In genomic region chr19:19627716-19628498, GRCh38 we compare ENCODE assay signal across 7 cellular contexts. TPM values are rescaled to one million over a fixed set of nuclear protein-coding genes. Genes with fewer than 3 reads are reported as not detected.
DNase-seq lines count a peak whose midpoint lies in the region; ATAC-seq lines count a peak whose summit lies in the region.

Gene LPAR2 (minus strand): TSS chr19:19628220. CDS start chr19:19627275, 945 bp downstream.

- peak within 1 kb of the TSS; percentile 99 for H3K4me3 Mint-ChIP-seq in activated naive CD8-positive, alpha-beta T cell treated with anti-CD3 and anti-CD28 coated beads, Interleukin-2, amount 10 ng/mL, durations not matched to agents 7 days and 5 days

- H3K36me3 ChIP-seq in SK-N-MC (ENCODE audit: insufficient read depth, low read length) = peaks cover 5% of the 10 kb centered on the region; the same call in 1 of the 2 replicates
- peaks cover 11% of the 10 kb centered on the region for H3K36me3 ChIP-seq in iPS-18a (ENCODE audit: control insufficient read depth, low read depth, low read length)

- H3K27me3 ChIP-seq in iPS-18a (ENCODE audit: control insufficient read depth, insufficient read depth, low read length) = no peaks in the 10 kb centered on the region

- H3K9me3 Mint-ChIP-seq in activated naive CD8-positive, alpha-beta T cell treated with anti-CD3 and anti-CD28 coated beads, Interleukin-2, amount 10 ng/mL, durations not matched to agents 7 days and 5 days = no peaks in the 10 kb centered on the region

- H3K4me3 ChIP-seq in SK-N-MC (peak within 1 kb of the TSS; percentile 89), iPS-18a (ENCODE audit: low read length) (peak within 1 kb of the TSS; percentile 81)

- POLR2A ChIA-PET in activated naive CD8-positive, alpha-beta T cell treated with anti-CD3 and anti-CD28 coated beads, Interleukin-2, amount 10 ng/mL, durations not matched to agents 7 days and 5 days (lab: Charles Lee) = interaction anchor here (0.6 to 3.6 kb wide), 26 partner anchors 9 to 148 kb away, joined by 3 to 25 read pairs (median 4); partner anchors contain the start of genes ATP13A1, NDUFA13, PBX4 and TSSK6

- H3K9me3 ChIP-seq in SK-N-MC (ENCODE audit: low read depth, low read length) (no peaks in the 10 kb centered on the region), iPS-18a (ENCODE audit: control insufficient read depth, low read depth, low read length) (no peaks in the 10 kb centered on the region)

- no peak for DNase-seq in SK-N-MC (ENCODE audit: low read depth, low spot score)
- DNase-seq in activated naive CD8-positive, alpha-beta T cell treated with anti-CD3 and anti-CD28 coated beads, Interleukin-2, amount 10 ng/mL, durations not matched to agents 7 days and 5 days = peak; percentile 92
- peak; percentile 56 to 68 for DNase-seq in stimulated activated CD4-positive, alpha-beta T cell treated with anti-CD3 and anti-CD28 coated beads, Interleukin-1b, Interleukin-23, amount 100 ng/mL, for 1 hour (ENCODE audit: low read depth in 2 of 2)
- no peak for DNase-seq in middle frontal gyrus (ENCODE audit: extremely low spot score, low spot score)

- ATAC-seq in GM18519 (IDR thresholded peaks at IDR 0.05; ENCODE audit: low FRiP score, unreplicated experiment) (peak; percentile 50), HG03066 (IDR thresholded peaks at IDR 0.05; ENCODE audit: low read depth, unreplicated experiment) (peak; percentile 51)
- ATAC-seq in activated naive CD8-positive, alpha-beta T cell treated with anti-CD3 and anti-CD28 coated beads, Interleukin-2, amount 10 ng/mL, durations not matched to agents 7 days and 5 days (ENCODE audit: low read depth) = peak; percentile 75

- peaks cover 7% of the 10 kb centered on the region for H3K4me1 ChIP-seq in iPS-18a (ENCODE audit: control insufficient read depth, low read depth, low read length)

- peak within 1 kb of the TSS; percentile 84 for H3K9ac ChIP-seq in SK-N-MC (ENCODE audit: insufficient read length)
- H3K9ac ChIP-seq in iPS-18a (ENCODE audit: low read length) = peak within 1 kb of the TSS; percentile 80

- H3K27ac ChIP-seq in SK-N-MC = no peak within 1 kb of the TSS
- H3K27ac ChIP-seq in iPS-18a (ENCODE audit: low read length) = no peak within 1 kb of the TSS

- peaks cover 25% of the 10 kb centered on the region for H3K36me3 Mint-ChIP-seq in activated naive CD8-positive, alpha-beta T cell treated with anti-CD3 and anti-CD28 coated beads, Interleukin-2, amount 10 ng/mL, durations not matched to agents 7 days and 5 days

- peak within 1 kb of the TSS; percentile 96 for H3K27ac Mint-ChIP-seq in activated naive CD8-positive, alpha-beta T cell treated with anti-CD3 and anti-CD28 coated beads, Interleukin-2, amount 10 ng/mL, durations not matched to agents 7 days and 5 days

- peaks cover 26% of the 10 kb centered on the region for H3K4me1 Mint-ChIP-seq in activated naive CD8-positive, alpha-beta T cell treated with anti-CD3 and anti-CD28 coated beads, Interleukin-2, amount 10 ng/mL, durations not matched to agents 7 days and 5 days

- no peaks in the 10 kb centered on the region for H3K27me3 Mint-ChIP-seq in activated naive CD8-positive, alpha-beta T cell treated with anti-CD3 and anti-CD28 coated beads, Interleukin-2, amount 10 ng/mL, durations not matched to agents 7 days and 5 days

RNA-seq across cellular contexts. Expression of gene LPAR2, which starts in this region (rescaled TPM):
- 10 to 100 TPM; 73.6 to 73.8 TPM for total RNA-seq in activated naive CD8-positive, alpha-beta T cell treated with anti-CD3 and anti-CD28 coated beads, Interleukin-2, amount 10 ng/mL, durations not matched to agents 7 days and 5 days

Comparison
In these comparisons a context has a peak if more than half of its experiments do, and no peak if none do; other contexts are left out.
1. DNase-seq: peak in activated naive CD8-positive, alpha-beta T cell treated with anti-CD3 and anti-CD28 coated beads, Interleukin-2, amount 10 ng/mL, durations not matched to agents 7 days and 5 days (single experiment) and stimulated activated CD4-positive, alpha-beta T cell treated with anti-CD3 and anti-CD28 coated beads, Interleukin-1b, Interleukin-23, amount 100 ng/mL, for 1 hour (2 of 2); none in SK-N-MC (single experiment) and middle frontal gyrus (single experiment).
2. Peak in every context shown above with its lines, with median percentiles within 50 percentile points of each other: ATAC-seq.